ENCODE assay signal across 33 cellular contexts in genomic region chr16:78004501-78004900, GRCh38. TPM values are rescaled to one million over a fixed set of nuclear protein-coding genes. Genes with fewer than 3 reads are reported as not detected.
"Had no signal": no experiment of that assay in that cellular context is flagged by ENCODE, and none has a peak within 500 bp of the region (broad histone marks: within the 10 kb centered on the region; RNA-seq: fewer than 3 reads in every experiment).

No MANE protein-coding gene starts in this region.

- H3K27me3 ChIP-seq: neutrophil, pancreas, suprapubic skin, testis, tibial artery, transverse colon, upper lobe of right lung, uterus had no signal

- ATAC-seq: naive thymus-derived CD8-positive, alpha-beta T cell; natural killer cell treated with Interleukin-12 subunit alpha and Interleukin-12 subunit beta and Interleukin-15 and Interleukin-18, amount 100 ng/mL, for 72 hours; pancreas; right cardiac atrium; sciatic nerve; stimulated activated memory B cell treated with anti-CD40 and anti-IgM and Interleukin-4, amounts not matched to agents 10 μg/mL and 1 μg/mL and 100 μg/mL, for 72 hours; stimulated activated naive CD8-positive, alpha-beta T cell treated with anti-CD3 and anti-CD28 coated beads, Interleukin-15, amount 100 ng/mL, for 72 hours; stimulated activated naive CD8-positive, alpha-beta T cell treated with anti-CD3 and anti-CD28 coated beads, Interleukin-15, Interleukin-2, amounts not matched to agents 100 U/mL and 50 U/mL, for 24 hours; upper lobe of right lung had no signal

- H3K4me1 ChIP-seq: pancreas, prostate gland, suprapubic skin, testis, upper lobe of right lung, uterus had no signal

- H3K4me2 ChIP-seq: smooth muscle cell had no signal

- H3K9me3 ChIP-seq: neutrophil, pancreas, prostate gland, spleen, suprapubic skin, testis, tibial artery, transverse colon, upper lobe of right lung, uterus had no signal

- H3K4me3 ChIP-seq: pancreas, prostate gland, skin epidermis, smooth muscle cell, spleen, suprapubic skin, testis, tibial artery, transverse colon, upper lobe of right lung, uterus had no signal

- DNase-seq: naive thymus-derived CD8-positive, alpha-beta T cell; nephron progenitor cell; nucleus accumbens; pancreas; right cardiac atrium; spleen; stimulated activated CD4-positive, alpha-beta T cell treated with anti-CD3 and anti-CD28 coated beads, Interleukin-12 subunit alpha, Interleukin-12 subunit beta, amount 100 ng/mL, for 4 hours; stimulated activated CD4-positive, alpha-beta T cell treated with anti-CD3 and anti-CD28 coated beads, Interleukin-1b, Interleukin-23, amount 100 ng/mL, for 48 hours; stimulated activated CD4-positive, alpha-beta T cell treated with anti-CD3 and anti-CD28 coated beads, Interleukin-4, amount 100 ng/mL, for 1 hour; stimulated activated CD4-positive, alpha-beta T cell treated with anti-CD3 and anti-CD28 coated beads, Interleukin-4, amount 100 ng/mL, for 4 hours; stimulated activated CD8-positive, alpha-beta memory T cell treated with anti-CD3 and anti-CD28 coated beads, Interleukin-4, amount 100 ng/mL, for 48 hours; stimulated activated naive CD4-positive, alpha-beta T cell; stimulated activated naive CD8-positive, alpha-beta T cell treated with anti-CD3 and anti-CD28 coated beads, Interleukin-15, amount 100 ng/mL, for 72 hours; stimulated activated naive CD8-positive, alpha-beta T cell treated with anti-CD3 and anti-CD28 coated beads, Interleukin-15, Interleukin-2, amounts not matched to agents 100 U/mL and 50 U/mL, for 24 hours; substantia nigra; testis; tibial artery; transverse colon; upper lobe of right lung; uterus had no signal

- H3K36me3 ChIP-seq: neutrophil, pancreas, prostate gland, spleen, suprapubic skin, tibial artery, transverse colon, upper lobe of right lung, uterus had no signal

- H3K27ac ChIP-seq: neutrophil, pancreas, prostate gland, skin epidermis, spleen, suprapubic skin, testis, tibial artery, transverse colon, upper lobe of right lung, uterus had no signal

- FAIRE-seq: pancreas had no signal

RNA-seq across cellular contexts. Expression of gene CLEC3A, which starts 17.8 kb away (rescaled TPM):
- total RNA-seq: naive thymus-derived CD8-positive, alpha-beta T cell; natural killer cell treated with Interleukin-12 subunit alpha and Interleukin-12 subunit beta and Interleukin-15 and Interleukin-18, amount 100 ng/mL, for 72 hours; neural crest cell; omental fat pad; osteocyte; pancreas; posterior vena cava; renal cortical epithelial cell; right cardiac atrium; sciatic nerve; spleen; suprapubic skin; transverse colon; upper lobe of right lung; uterus had no signal
- polyA plus RNA-seq: naive thymus-derived CD8-positive, alpha-beta T cell; pancreas; spleen had no signal
